In genomic region chr4:139389102-139389501, GRCh38 we compare ENCODE assay signal across 17 cellular contexts.
DNase-seq lines count a peak whose midpoint lies in the region; ATAC-seq, FAIRE-seq and TF ChIP-seq lines count a peak whose summit lies in the region.
"Had no signal": no experiment of that assay in that cellular context is flagged by ENCODE, and none has a peak within 500 bp of the region (broad histone marks: within the 10 kb centered on the region; RNA-seq: fewer than 3 reads in every experiment).

No MANE protein-coding gene starts in this region.

- intact Hi-C loops in activated CD8-positive, alpha-beta T cell treated with anti-CD3 and anti-CD28 coated beads for 36 hours (cut with micrococcal nuclease): no loop called here
- intact Hi-C loops in HepG2 (cut with micrococcal nuclease; ENCODE audit: unreplicated experiment) (no loop called here), right lobe of liver (cut with DNase I) (no loop called here), K562 (cut with micrococcal nuclease) (no loop called here)

- H3K4me1 ChIP-seq in HepG2 (ENCODE audit: insufficient read depth, low read length): no peaks in the 10 kb centered on the region
- peaks cover 0 to 7% (median 0%) of the 10 kb centered on the region in 4 donors for H3K4me1 ChIP-seq in right lobe of liver
- no peaks in the 10 kb centered on the region for H3K4me1 ChIP-seq in K562 (replicated peaks in 1 of 2; ENCODE audit: control insufficient read depth in 2 of 2, insufficient read depth in 2 of 2, low read length in 2 of 2)
- H3K4me1 ChIP-seq in neutrophil (ENCODE audit: control insufficient read depth in 1 of 2, insufficient read depth in 1 of 2, low read depth in 1 of 2, low read length in 1 of 2): peaks cover 22% of the 10 kb centered on the region in 2 experiments
- H3K4me1 ChIP-seq: BLaER1 treated with 17β-estradiol and CSF1 and Interleukin-3, amounts not matched to agents 10 nM and 100 nM; Caco-2 had no signal

- H3K27ac ChIP-seq in HepG2 (ENCODE audit: extremely low read length, insufficient read depth, low read length) (no peak overlapping the region), right lobe of liver (no peak overlapping the region), K562 (ENCODE audit: extremely low read depth, low read depth, low read length) (no peak overlapping the region), neutrophil (peak overlapping the region; percentile 73)
- H3K27ac ChIP-seq: BLaER1 treated with 17β-estradiol and CSF1 and Interleukin-3, amounts not matched to agents 10 nM and 100 nM had no signal

- in situ Hi-C loops in HepG2 (cut with HindIII; ENCODE audit: extremely low pct_ligation_motif_present, low pct_unique_long_range_greater_than_20kb): no loop called here
- in situ Hi-C loops in K562 (cut with MboI): no loop called here

- H3K9me1 ChIP-seq in K562 (ENCODE audit: control insufficient read depth, insufficient read depth, low read length): no peaks in the 10 kb centered on the region

- no peak for TF ChIP-seq CTCF in activated CD8-positive, alpha-beta T cell treated with anti-CD3 and anti-CD28 coated beads for 36 hours (IDR thresholded peaks at IDR 0.05)
- no peak for TF ChIP-seq CTCF in HepG2 (CRISPR knock-in tag; IDR thresholded peaks at IDR 0.05)
- no peak for TF ChIP-seq CTCF in right lobe of liver (IDR thresholded peaks at IDR 0.05)
- TF ChIP-seq CTCF in K562 (IDR thresholded peaks at IDR 0.05 in 2 of 3, conservative IDR thresholded peaks at IDR 0.05 in 1 of 3; ENCODE audit: insufficient read depth in 2 of 3, low read depth in 1 of 3, low read length in 3 of 3): no peak
- TF ChIP-seq CTCF in neutrophil (IDR thresholded peaks at IDR 0.05): no peak

- H3K36me3 ChIP-seq in HepG2 (replicated peaks in 1 of 2; ENCODE audit: control insufficient read depth in 1 of 2, insufficient read depth in 2 of 2, low read length in 2 of 2) (peaks cover 7 to 48% of the 10 kb centered on the region in 2 experiments), right lobe of liver (peaks cover 0 to 3% (median 0%) of the 10 kb centered on the region in 4 donors), K562 (ENCODE audit: control insufficient read depth, insufficient read depth, low read length) (peaks cover 86% of the 10 kb centered on the region), neutrophil (no peaks in the 10 kb centered on the region)

- H3K4me2 ChIP-seq in HepG2 (ENCODE audit: low read depth, low read length) (no peak overlapping the region), K562 (ENCODE audit: insufficient read depth, low read length) (no peak overlapping the region)
- H3K4me2 ChIP-seq: BLaER1 treated with 17β-estradiol and CSF1 and Interleukin-3, amounts not matched to agents 10 nM and 100 nM had no signal

- H3K9me3 ChIP-seq in HepG2 (ENCODE audit: low read length) (no peaks in the 10 kb centered on the region), right lobe of liver (no peaks in the 10 kb centered on the region), K562 (replicated peaks; ENCODE audit: control insufficient read depth, insufficient read depth, low read depth, low read length) (no peaks in the 10 kb centered on the region), neutrophil (no peaks in the 10 kb centered on the region)
- H3K9me3 ChIP-seq: BLaER1 treated with 17β-estradiol and CSF1 and Interleukin-3, amounts not matched to agents 10 nM and 100 nM; Caco-2 had no signal

- H2AFZ ChIP-seq in HepG2 (ENCODE audit: low read length) (no peak overlapping the region), K562 (ENCODE audit: low read depth, low read length) (no peak overlapping the region)

- TF ChIP-seq POLR2A in HepG2 (IDR thresholded peaks at IDR 0.05; ENCODE audit: insufficient read depth in 1 of 2, low read depth in 2 of 2, low read length in 2 of 2): no peak
- no peak for TF ChIP-seq POLR2A in right lobe of liver (IDR thresholded peaks at IDR 0.05)
- TF ChIP-seq POLR2A in K562 (conservative IDR thresholded peaks at IDR 0.05): no peak

- no peaks in the 10 kb centered on the region for H3K9me3 Mint-ChIP-seq in activated CD8-positive, alpha-beta T cell treated with anti-CD3 and anti-CD28 coated beads for 36 hours
- H3K9me3 Mint-ChIP-seq in activated CD8-positive, alpha-beta T cell treated with anti-CD3 and anti-CD28 coated beads, Interleukin-2, amount 10 ng/mL, durations not matched to agents 7 days and 5 days (ENCODE audit: insufficient read depth): no peaks in the 10 kb centered on the region
- H3K9me3 Mint-ChIP-seq: H9 had no signal

- CTCF ChIA-PET in activated CD8-positive, alpha-beta T cell treated with anti-CD3 and anti-CD28 coated beads for 36 hours (lab: Charles Lee): interaction anchor here (1.7 kb wide), 1 partner anchor 27 kb away, joined by 4 read pairs; no protein-coding TSS in a partner anchor
- CTCF ChIA-PET in activated CD8-positive, alpha-beta T cell treated with anti-CD3 and anti-CD28 coated beads, Interleukin-2, amount 10 ng/mL, durations not matched to agents 7 days and 5 days (lab: Charles Lee): no interaction called here
- CTCF ChIA-PET in HepG2 (lab: Yijun Ruan, JAX; ENCODE audit: low intra/inter-chr PET ratio, low total read pairs): no interaction called here
- CTCF ChIA-PET in K562 (lab: Yijun Ruan, JAX; ENCODE audit: low intra/inter-chr PET ratio): no interaction called here

- H3K9ac ChIP-seq in HepG2 (ENCODE audit: insufficient read depth, low read depth, low read length) (no peak overlapping the region), K562 (ENCODE audit: insufficient read depth in 1 of 2, low read depth in 2 of 2, low read length in 2 of 2) (no peak overlapping the region)
- H3K9ac ChIP-seq: BLaER1 treated with 17β-estradiol and CSF1 and Interleukin-3, amounts not matched to agents 10 nM and 100 nM had no signal

- peak overlapping the region; percentile 34 for H3K27ac Mint-ChIP-seq in activated CD8-positive, alpha-beta T cell treated with anti-CD3 and anti-CD28 coated beads for 36 hours
- no peak overlapping the region for H3K27ac Mint-ChIP-seq in activated CD8-positive, alpha-beta T cell treated with anti-CD3 and anti-CD28 coated beads, Interleukin-2, amount 10 ng/mL, durations not matched to agents 7 days and 5 days
- H3K27ac Mint-ChIP-seq: B cell had no signal

- FAIRE-seq in HepG2 (lab: Jason Lieb, UNC) (no peak), K562 (lab: Jason Lieb, UNC) (no peak)
- FAIRE-seq: D721Med, H1, HTR-8/SVneo had no signal

- BruUV-seq in HepG2 (replicated peaks; lab: Mats Ljungman, UMichigan) (no TSS peak), K562 (replicated peaks; lab: Mats Ljungman, UMichigan) (no TSS peak)

- no peaks in the 10 kb centered on the region for H3K79me2 ChIP-seq in HepG2 (ENCODE audit: insufficient read depth, low read length)
- H3K79me2 ChIP-seq in K562 (ENCODE audit: control insufficient read depth, insufficient read depth, low read length): no peaks in the 10 kb centered on the region

- ATAC-seq in activated CD8-positive, alpha-beta T cell treated with anti-CD3 and anti-CD28 coated beads for 36 hours: no peak
- ATAC-seq in activated CD8-positive, alpha-beta T cell treated with anti-CD3 and anti-CD28 coated beads, Interleukin-2, amount 10 ng/mL, durations not matched to agents 7 days and 5 days: no peak
- ATAC-seq in HepG2 (no peak), right lobe of liver (no peak), K562 (no peak), GM18519 (IDR thresholded peaks at IDR 0.05; ENCODE audit: low FRiP score, unreplicated experiment) (no peak)

- H4K20me1 ChIP-seq in HepG2 (ENCODE audit: insufficient read depth, low read length): no peaks in the 10 kb centered on the region
- no peaks in the 10 kb centered on the region for H4K20me1 ChIP-seq in K562 (replicated peaks; ENCODE audit: control insufficient read depth, insufficient read depth, low read length)

- DNase-seq in activated CD8-positive, alpha-beta T cell treated with anti-CD3 and anti-CD28 coated beads for 36 hours: no peak
- DNase-seq in activated CD8-positive, alpha-beta T cell treated with anti-CD3 and anti-CD28 coated beads, Interleukin-2, amount 10 ng/mL, durations not matched to agents 7 days and 5 days: no peak
- DNase-seq in HepG2 (ENCODE audit: low spot score): no peak
- DNase-seq in right lobe of liver: no peak
- DNase-seq in K562 (ENCODE audit: extremely low read depth in 1 of 4, low spot score in 3 of 4): no peak
- DNase-seq in NCI-H2107 (lab: John Stamatoyannopoulos, UW): no peak
- DNase-seq: 8988T, Caco-2, GDM1, H9 had no signal

- POLR2A ChIA-PET in activated CD8-positive, alpha-beta T cell treated with anti-CD3 and anti-CD28 coated beads for 36 hours (lab: Charles Lee): interaction anchor here (0.6 kb wide), 2 partner anchors 27 to 64 kb away, joined by 3 read pairs; no protein-coding TSS in a partner anchor
- POLR2A ChIA-PET in activated CD8-positive, alpha-beta T cell treated with anti-CD3 and anti-CD28 coated beads, Interleukin-2, amount 10 ng/mL, durations not matched to agents 7 days and 5 days (lab: Charles Lee): no interaction called here
- POLR2A ChIA-PET in HepG2 (lab: Yijun Ruan, JAX) (no interaction called here), K562 (lab: Yijun Ruan, JAX) (no interaction called here)

- no peak for TF ChIP-seq EP300 in HepG2 (IDR thresholded peaks at IDR 0.05; ENCODE audit: low read depth in 2 of 2, low read length in 2 of 2)
- TF ChIP-seq EP300 in HepG2 (CRISPR knock-in tag; IDR thresholded peaks at IDR 0.05; ENCODE audit: borderline replicate concordance): no peak
- TF ChIP-seq EP300 in K562 (IDR thresholded peaks at IDR 0.05; ENCODE audit: low read length): no peak

- peaks cover 50% of the 10 kb centered on the region for H3K36me3 Mint-ChIP-seq in activated CD8-positive, alpha-beta T cell treated with anti-CD3 and anti-CD28 coated beads for 36 hours (ENCODE audit: low read depth)
- peaks cover 54% of the 10 kb centered on the region for H3K36me3 Mint-ChIP-seq in activated CD8-positive, alpha-beta T cell treated with anti-CD3 and anti-CD28 coated beads, Interleukin-2, amount 10 ng/mL, durations not matched to agents 7 days and 5 days (ENCODE audit: low read depth)

- H3K27me3 Mint-ChIP-seq in activated CD8-positive, alpha-beta T cell treated with anti-CD3 and anti-CD28 coated beads for 36 hours: no peaks in the 10 kb centered on the region
- H3K27me3 Mint-ChIP-seq in activated CD8-positive, alpha-beta T cell treated with anti-CD3 and anti-CD28 coated beads, Interleukin-2, amount 10 ng/mL, durations not matched to agents 7 days and 5 days (ENCODE audit: low read depth): no peaks in the 10 kb centered on the region
- H3K27me3 Mint-ChIP-seq: B cell had no signal

- H3K27me3 ChIP-seq in HepG2 (ENCODE audit: control insufficient read depth in 1 of 2, insufficient read depth in 2 of 2, low read length in 2 of 2) (no peaks in the 10 kb centered on the region; a peak in 1 of 5 replicates), right lobe of liver (no peaks in the 10 kb centered on the region), K562 (ENCODE audit: control insufficient read depth in 2 of 2, insufficient read depth in 2 of 2, low read length in 2 of 2) (no peaks in the 10 kb centered on the region), neutrophil (no peaks in the 10 kb centered on the region)
- H3K27me3 ChIP-seq: BLaER1 treated with 17β-estradiol and CSF1 and Interleukin-3, amounts not matched to agents 10 nM and 100 nM had no signal

- no peak overlapping the region for H3K4me3 Mint-ChIP-seq in activated CD8-positive, alpha-beta T cell treated with anti-CD3 and anti-CD28 coated beads for 36 hours
- H3K4me3 Mint-ChIP-seq in activated CD8-positive, alpha-beta T cell treated with anti-CD3 and anti-CD28 coated beads, Interleukin-2, amount 10 ng/mL, durations not matched to agents 7 days and 5 days: no peak overlapping the region
- H3K4me3 Mint-ChIP-seq: B cell, H9 had no signal

- TF ChIP-seq RAD21 in HepG2 (CRISPR knock-in tag; IDR thresholded peaks at IDR 0.05): no peak
- no peak for TF ChIP-seq RAD21 in K562 (CRISPR knock-in tag; conservative IDR thresholded peaks at IDR 0.05 in 1 of 2, IDR thresholded peaks at IDR 0.05 in 1 of 2)

- H3K4me3 ChIP-seq in HepG2 (replicated peaks in 1 of 3; ENCODE audit: insufficient read depth in 1 of 3, low read depth in 2 of 3, low read length in 3 of 3) (no peak overlapping the region), right lobe of liver (no peak overlapping the region), K562 (no peak overlapping the region), neutrophil (ENCODE audit: low read depth in 1 of 2, low read length in 1 of 2) (no peak overlapping the region)
- H3K4me3 ChIP-seq: BLaER1 treated with 17β-estradiol and CSF1 and Interleukin-3, amounts not matched to agents 10 nM and 100 nM had no signal

- peaks cover 2% of the 10 kb centered on the region for H3K4me1 Mint-ChIP-seq in activated CD8-positive, alpha-beta T cell treated with anti-CD3 and anti-CD28 coated beads for 36 hours (ENCODE audit: low read depth)
- peaks cover 22% of the 10 kb centered on the region for H3K4me1 Mint-ChIP-seq in activated CD8-positive, alpha-beta T cell treated with anti-CD3 and anti-CD28 coated beads, Interleukin-2, amount 10 ng/mL, durations not matched to agents 7 days and 5 days (ENCODE audit: low read depth)
- H3K4me1 Mint-ChIP-seq: B cell, H9 had no signal
